ENCODE assay signal across 12 cellular contexts in genomic region chr10:59363446-59363958, GRCh38. TPM values are rescaled to one million over a fixed set of nuclear protein-coding genes. Genes with fewer than 3 reads are reported as not detected.
A peak's percentile ranks its signal among the peaks of the same experiment; 100 is the strongest.
DNase-seq lines count a peak whose midpoint lies in the region; ATAC-seq and TF ChIP-seq lines count a peak whose summit lies in the region.
"Had no signal": no experiment of that assay in that cellular context is flagged by ENCODE, and none has a peak within 500 bp of the region (broad histone marks: within the 10 kb centered on the region; RNA-seq: fewer than 3 reads in every experiment).

No MANE protein-coding gene starts in this region.

- no peak overlapping the region for H3K27ac ChIP-seq in right cardiac atrium (ENCODE audit: low read length)
- H3K27ac ChIP-seq in layer of hippocampus (ENCODE audit: low read depth, low read length), result peak overlapping the region; percentile 81
- peak overlapping the region; percentile 89 to 96 (median 92) for H3K27ac ChIP-seq in gastrocnemius medialis

- no peak for TF ChIP-seq POLR2A in gastrocnemius medialis (IDR thresholded peaks at IDR 0.05)

- intact Hi-C loops in right cardiac atrium (cut with DNase I) (no loop called here), Right ventricle myocardium superior (cut with DNase I) (no loop called here), gastrocnemius medialis (cut with DNase I; ENCODE audit: low total_unique reads) (loop anchor here (5.0 kb wide), 3 partner anchors 41 to 121 kb away; no protein-coding TSS in a partner anchor)

- no peak for ATAC-seq in right cardiac atrium
- no peak for ATAC-seq in Right ventricle myocardium superior (ENCODE audit: poor library complexity)
- no peak for ATAC-seq in gastrocnemius medialis
- no peak for ATAC-seq in HG03025 (IDR thresholded peaks at IDR 0.05; ENCODE audit: low FRiP score, unreplicated experiment)
- no peak for ATAC-seq in HG03045 (IDR thresholded peaks at IDR 0.05; ENCODE audit: unreplicated experiment)

- no peaks in the 10 kb centered on the region for H3K27me3 ChIP-seq in right cardiac atrium (ENCODE audit: control insufficient read depth, insufficient read depth)
- no peaks in the 10 kb centered on the region for H3K27me3 ChIP-seq in layer of hippocampus (ENCODE audit: control insufficient read depth, insufficient read depth, low read length)
- H3K27me3 ChIP-seq in gastrocnemius medialis, result no peaks in the 10 kb centered on the region

- in situ Hi-C loops in gastrocnemius medialis (cut with MboI; ENCODE audit: low sequenced_read_pairs in 4 of 4), result no loop called here

- TF ChIP-seq CTCF in gastrocnemius medialis (IDR thresholded peaks at IDR 0.05 in 4 of 5, conservative IDR thresholded peaks at IDR 0.05 in 1 of 5), result no peak

- H3K36me3 ChIP-seq in gastrocnemius medialis, result no peaks in the 10 kb centered on the region

- H3K4me3 ChIP-seq in right cardiac atrium (ENCODE audit: low read length) (peak overlapping the region; percentile 49), gastrocnemius medialis (peak overlapping the region; percentile 70 to 74 (median 72))

- H3K9me3 ChIP-seq in right cardiac atrium (ENCODE audit: control insufficient read depth, low read length) (no peaks in the 10 kb centered on the region), gastrocnemius medialis (no peaks in the 10 kb centered on the region)

- WGBS in right cardiac atrium, result 62% methylated on average over 3 of the region's 3 CpGs

- DNase-seq in right cardiac atrium (no peak), Right ventricle myocardium superior (no peak), gastrocnemius medialis (no peak), mucosa of gallbladder (ENCODE audit: low spot score) (no peak)
- no peak for DNase-seq in stimulated activated CD4-positive, alpha-beta T cell treated with anti-CD3 and anti-CD28 coated beads, Interleukin-4, amount 100 ng/mL, for 4 hours
- DNase-seq: activated CD8-positive, alpha-beta memory T cell treated with anti-CD3 and anti-CD28 coated beads, Interleukin-2, amount 50 U/mL, for 4 hours; DMS 273 treated with DMSO at 0.1 percent for 48 hours; stimulated activated naive CD4-positive, alpha-beta T cell treated with Interleukin-2 at 50 U/mL for 16 hours had no signal

- peaks cover 3% of the 10 kb centered on the region for H3K4me1 ChIP-seq in right cardiac atrium (ENCODE audit: control insufficient read depth, insufficient read depth, low read length)
- peaks cover 34 to 39% of the 10 kb centered on the region in 2 donors for H3K4me1 ChIP-seq in gastrocnemius medialis

RNA-seq across cellular contexts. Expression of gene FAM13C, which starts 1.2 kb away (rescaled TPM):
- 1 to 10 TPM; 3.2 to 6.8 (median 5.9) TPM for total RNA-seq in right cardiac atrium
- 3.4 TPM for polyA plus RNA-seq in right cardiac atrium
- total RNA-seq in Right ventricle myocardium superior, result 5.9 TPM
- total RNA-seq in gastrocnemius medialis, result 100 to 1,000 TPM in 1 of 4 donors, 10 to 100 TPM in 2, 1 to 10 TPM in 1; 6.0 to 125 (median 17.6) TPM
- 11.4 TPM for total RNA-seq in mucosa of gallbladder
- total RNA-seq: epithelial cell of proximal tubule had no signal
